ENCODE assay signal across 17 cellular contexts in genomic region chr2:232024457-232024856, GRCh38.
DNase-seq lines count a peak whose midpoint lies in the region; ATAC-seq, FAIRE-seq and TF ChIP-seq lines count a peak whose summit lies in the region.
"Had no signal": no experiment of that assay in that cellular context is flagged by ENCODE, and none has a peak within 500 bp of the region (broad histone marks: within the 10 kb centered on the region; RNA-seq: fewer than 3 reads in every experiment).

No MANE protein-coding gene starts in this region.

- TF ChIP-seq POLR2A in GM12891 (IDR thresholded peaks at IDR 0.05; ENCODE audit: low read depth, low read length) = no peak

- POLR2A ChIA-PET in HEK293 (lab: Yijun Ruan, JAX) = no interaction called here
- POLR2A ChIA-PET in OCI-LY7 (lab: Charles Lee) = interaction anchor here (0.6 kb wide), 1 partner anchor 46 kb away, joined by 3 read pairs; no protein-coding TSS in a partner anchor

- DNase-seq in GM12891 (ENCODE audit: insufficient read length, low spot score) = no peak
- DNase-seq in NCI-H82 (lab: John Stamatoyannopoulos, UW) = peak; percentile 70
- DNase-seq in left kidney (ENCODE audit: low read depth, low spot score) = peak; percentile 70
- DNase-seq in OCI-LY7 (ENCODE audit: low spot score) = no peak
- DNase-seq: CD4-positive, CD25-positive, alpha-beta regulatory T cell; CD8-positive, alpha-beta memory T cell; COR-L47; DMS79 treated with DMSO at 0.1 percent for 48 hours; GF-D8; HCEC 1CT had no signal

- no peak overlapping the region for H2AFZ ChIP-seq in OCI-LY7 (ENCODE audit: low read length)
- H2AFZ ChIP-seq: GM23338 had no signal

- H3K4me1 ChIP-seq in HEK293 (ENCODE audit: control insufficient read depth, insufficient read depth, low read length) (peaks cover 24% of the 10 kb centered on the region), OCI-LY7 (ENCODE audit: insufficient read depth, low read length, poor library complexity, severe bottlenecking) (no peaks in the 10 kb centered on the region)

- no peak for TF ChIP-seq CTCF in HEK293 (tag by site-specific recombination; IDR thresholded peaks at IDR 0.05)
- TF ChIP-seq CTCF in OCI-LY7 (conservative IDR thresholded peaks at IDR 0.05; ENCODE audit: low read length) = no peak

- CTCF ChIA-PET in HEK293 (lab: Yijun Ruan, JAX) = interaction anchor here (0.7 to 1.2 kb wide), 2 partner anchors 124 to 141 kb away, joined by 5 read pairs; no protein-coding TSS in a partner anchor
- CTCF ChIA-PET in OCI-LY7 (lab: Charles Lee; ENCODE audit: unreplicated experiment) = no interaction called here

- H3K27ac ChIP-seq in HEK293 (ENCODE audit: extremely low read depth, low read depth, low read length) = 0 out of 2 replicates have a peak overlapping the region, but pooled peaks have one; percentile 4
- H3K27ac ChIP-seq in OCI-LY7 (ENCODE audit: low read depth, low read length, poor library complexity, severe bottlenecking) = no peak overlapping the region
- H3K27ac ChIP-seq: BLaER1 treated with 17β-estradiol and CSF1 and Interleukin-3, amounts not matched to agents 10 nM and 100 nM; KMS-11 had no signal

- no peaks in the 10 kb centered on the region for H4K20me1 ChIP-seq in OCI-LY7 (ENCODE audit: insufficient read depth, low read length)

- H3K36me3 ChIP-seq in HEK293 (ENCODE audit: control insufficient read depth in 2 of 2, insufficient read depth in 1 of 2, low read length in 2 of 2) (peaks cover 0 to 5% of the 10 kb centered on the region in 2 experiments; a peak in 1 of 3 replicates), OCI-LY7 (ENCODE audit: insufficient read depth, low read length) (peaks cover 23% of the 10 kb centered on the region)

- H3K4me2 ChIP-seq in OCI-LY7 (ENCODE audit: low read length) = no peak overlapping the region
- H3K4me2 ChIP-seq: BLaER1 treated with 17β-estradiol and CSF1 and Interleukin-3, amounts not matched to agents 10 nM and 100 nM; GM23338; KMS-11 had no signal

- intact Hi-C loops in OCI-LY7 (cut with micrococcal nuclease; ENCODE audit: unreplicated experiment) = no loop called here

- H3K9me3 ChIP-seq in HEK293 (ENCODE audit: control insufficient read depth, insufficient read depth, low read depth, low read length) (no peaks in the 10 kb centered on the region), OCI-LY7 (ENCODE audit: low read length) (no peaks in the 10 kb centered on the region)
- H3K9me3 ChIP-seq: BLaER1 treated with 17β-estradiol and CSF1 and Interleukin-3, amounts not matched to agents 10 nM and 100 nM had no signal

- H3K4me3 ChIP-seq in HEK293 (ENCODE audit: low read depth, low read length) (no peak overlapping the region), OCI-LY7 (ENCODE audit: low read depth, low read length, poor library complexity, severe bottlenecking) (no peak overlapping the region)
- H3K4me3 ChIP-seq: BLaER1 treated with 17β-estradiol and CSF1 and Interleukin-3, amounts not matched to agents 10 nM and 100 nM; GM23338 had no signal

- H3K79me2 ChIP-seq in OCI-LY7 (ENCODE audit: insufficient read depth, low read depth, low read length) = no peaks in the 10 kb centered on the region

- no TSS peak for BruUV-seq in OCI-LY7 (replicated peaks; lab: Mats Ljungman, UMichigan)

- peak; percentile 43 for FAIRE-seq in GM12891 (lab: Jason Lieb, UNC)
- FAIRE-seq: H54 had no signal

- no peaks in the 10 kb centered on the region for H3K9me2 ChIP-seq in OCI-LY7 (ENCODE audit: insufficient read depth, low read length)

- ATAC-seq in GM18520 (IDR thresholded peaks at IDR 0.05; ENCODE audit: unreplicated experiment) = no peak
- no peak for ATAC-seq in HG03280 (IDR thresholded peaks at IDR 0.05; ENCODE audit: unreplicated experiment)
- ATAC-seq: GM23338 had no signal

TF ChIP-seq in GM12891, 5 proteins besides CTCF, POLR2A, EP300 and RAD21:
- no peak for TF ChIP-seq SPI1 (IDR thresholded peaks at IDR 0.05; ENCODE audit: low read depth, low read length)
- no peak for TF ChIP-seq POU2F2 (IDR thresholded peaks at IDR 0.05; ENCODE audit: low read depth, low read length)
- no peak for TF ChIP-seq PAX5 (IDR thresholded peaks at IDR 0.05; ENCODE audit: insufficient read depth, low read length, severe bottlenecking)
- TF ChIP-seq TAF1 (IDR thresholded peaks at IDR 0.05; ENCODE audit: low read depth, low read length) = no peak
- no peak for TF ChIP-seq POLR2AphosphoS5 (IDR thresholded peaks at IDR 0.05; ENCODE audit: low read depth, low read length)

TF ChIP-seq in HEK293, 187 proteins besides CTCF, POLR2A, EP300 and RAD21 (continues in another document):
- TF ChIP-seq PRDM6 (tag by site-specific recombination; IDR thresholded peaks at IDR 0.05) = peak; percentile 94
- TF ChIP-seq REST (tag by site-specific recombination; IDR thresholded peaks at IDR 0.05) = no peak
- 0 out of 2 replicates have a peak, but pooled peaks have one; percentile 28 for TF ChIP-seq ZBTB44 (tag by site-specific recombination; IDR thresholded peaks at IDR 0.05)
- TF ChIP-seq ZNF629 (tag by site-specific recombination; IDR thresholded peaks at IDR 0.05) = 0 out of 2 replicates have a peak, but pooled peaks have one; percentile 17
- TF ChIP-seq ZNF654 (tag by site-specific recombination; IDR thresholded peaks at IDR 0.05; ENCODE audit: low read depth) = no peak
- 0 out of 2 replicates have a peak, but pooled peaks have one; percentile 41 for TF ChIP-seq ZNF2 (tag by site-specific recombination; IDR thresholded peaks at IDR 0.05)
- peak; percentile 83 for TF ChIP-seq FEZF1 (tag by site-specific recombination; IDR thresholded peaks at IDR 0.05)
- TF ChIP-seq PRDM4 (tag by site-specific recombination; IDR thresholded peaks at IDR 0.05) = peak; percentile 59

Comparison
In these comparisons a context has a peak if more than half of its experiments do, and no peak if none do; other contexts are left out.
1. DNase-seq: peak in NCI-H82 (single experiment) and left kidney (single experiment); none in GM12891 (single experiment) and OCI-LY7 (single experiment).